Comparison of ENCODE assay signal across 29 cellular contexts in genomic region chr18:70085641-70086040, GRCh38.
"Had no signal": no experiment of that assay in that cellular context is flagged by ENCODE, and none has a peak within 500 bp of the region (broad histone marks: within the 10 kb centered on the region; RNA-seq: fewer than 3 reads in every experiment).

No MANE protein-coding gene starts in this region.

- FAIRE-seq: astrocyte, colon had no signal

- H3K36me3 ChIP-seq: gastrocnemius medialis had no signal

- H3K27me3 ChIP-seq: esophagus muscularis mucosa, foreskin keratinocyte, gastrocnemius medialis, heart left ventricle had no signal

- H3K4me3 ChIP-seq: esophagus muscularis mucosa, gastrocnemius medialis, heart left ventricle had no signal

- H3K4me1 ChIP-seq: esophagus muscularis mucosa, foreskin keratinocyte, gastrocnemius medialis had no signal

- H3K27ac ChIP-seq: esophagus muscularis mucosa, foreskin keratinocyte, gastrocnemius medialis, heart left ventricle had no signal

- H3K9me3 ChIP-seq: esophagus muscularis mucosa, gastrocnemius medialis, heart left ventricle had no signal

- ATAC-seq: activated CD4-positive, alpha-beta T cell treated with anti-CD3 and anti-CD28 coated beads for 36 hours; activated T-cell treated with anti-CD3 and anti-CD28 coated beads, Interleukin-2, amount 50 U/mL, for 4 hours; activated T-helper 17 cell treated with anti-CD3 and anti-CD28 coated beads, Interleukin-2, amount 50 U/mL, for 72 hours; effector memory CD8-positive, alpha-beta T cell; foreskin keratinocyte; gastrocnemius medialis; heart left ventricle had no signal

- DNase-seq: activated CD4-positive, alpha-beta memory T cell treated with anti-CD3 and anti-CD28 coated beads, Interleukin-2, amount 10 ng/mL, durations not matched to agents 7 days and 5 days; activated CD4-positive, alpha-beta T cell treated with anti-CD3 and anti-CD28 coated beads for 36 hours; activated CD4-positive, alpha-beta T cell treated with anti-CD3 and anti-CD28 coated beads, Interleukin-2, amount 10 ng/mL, durations not matched to agents 24 days and 14 days; activated CD4-positive, CD25-positive, alpha-beta regulatory T cell; activated CD4-positive, CD25-positive, alpha-beta regulatory T cell treated with anti-CD3 and anti-CD28 coated beads, Interleukin-2, amount 50 U/mL, for 72 hours; activated CD8-positive, alpha-beta memory T cell treated with anti-CD3 and anti-CD28 coated beads, Interleukin-2, amount 50 U/mL, for 48 hours; activated effector memory CD4-positive, alpha-beta T cell treated with Interleukin-2 at 50 U/mL for 16 hours; activated gamma-delta T cell treated with Interleukin-2 at 50 U/mL for 16 hours; activated naive CD4-positive, alpha-beta T cell treated with anti-CD3 and anti-CD28 coated beads, Interleukin-2, amount 50 U/mL, for 16 hours; activated naive CD4-positive, alpha-beta T cell treated with Interleukin-2 at 50 U/mL for 16 hours; activated T-cell treated with anti-CD3 and anti-CD28 coated beads for 4 hours; activated T-cell treated with anti-CD3 and anti-CD28 coated beads, Interleukin-2, amount 50 U/mL, for 4 hours; amniotic stem cell; anterior cingulate cortex; caudate nucleus; cortex of kidney; dermis blood vessel endothelial cell; effector CD4-positive, alpha-beta T cell; effector memory CD8-positive, alpha-beta T cell; erythroblast; foreskin keratinocyte; gastrocnemius medialis; glutamatergic neuron; heart left ventricle; T-helper 2 cell had no signal
